11 cellular contexts compared by ENCODE assay signal in the genomic region with DNA sequence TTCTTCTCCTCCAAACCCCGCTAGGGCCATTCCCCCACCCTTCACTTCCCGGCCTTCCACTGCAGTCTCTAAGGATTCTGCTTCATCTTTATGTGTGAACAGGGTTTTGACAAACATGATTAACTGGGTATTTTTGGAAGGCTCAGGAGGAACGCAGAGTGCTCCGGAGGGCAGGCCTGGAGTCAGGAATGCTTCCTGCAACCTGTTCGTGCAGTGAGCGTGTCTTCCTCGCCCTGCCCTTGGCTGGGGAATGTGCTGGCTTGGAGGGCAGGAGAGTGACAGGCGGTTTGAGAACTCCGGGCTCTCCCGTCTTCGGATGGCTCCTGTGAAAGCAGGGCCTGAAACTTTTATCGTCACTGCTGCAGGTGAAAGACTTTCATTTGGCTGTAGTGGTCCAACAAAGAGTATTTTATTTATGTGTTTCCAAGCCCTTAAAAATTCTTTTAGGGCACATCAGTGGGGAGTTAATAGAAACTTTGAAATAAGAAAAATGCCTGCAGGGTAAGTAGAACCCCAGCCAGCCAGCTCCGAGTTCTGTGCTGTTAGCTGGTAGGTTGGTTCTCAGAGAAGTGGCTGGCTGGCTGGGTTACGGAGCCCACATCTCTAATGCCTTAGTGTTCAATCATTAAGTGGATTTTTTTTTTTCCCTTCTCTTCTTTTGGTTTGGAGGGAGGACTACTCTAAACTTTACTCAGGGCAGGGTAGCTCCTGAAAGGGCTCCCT. TPM values are rescaled to one million over a fixed set of nuclear protein-coding genes. Genes with fewer than 3 reads are reported as not detected.
DNase-seq lines count a peak whose midpoint lies in the region; ATAC-seq and TF ChIP-seq lines count a peak whose summit lies in the region.
"Had no signal": no experiment of that assay in that cellular context is flagged by ENCODE, and none has a peak within 500 bp of the region (broad histone marks: within the 10 kb centered on the region; RNA-seq: fewer than 3 reads in every experiment).

No MANE protein-coding gene starts in this region.

- no peaks in the 10 kb centered on the region for H3K9me3 Mint-ChIP-seq in type B pancreatic cell
- H3K9me3 Mint-ChIP-seq in activated naive CD4-positive, alpha-beta T cell treated with anti-CD3 and anti-CD28 coated beads for 36 hours, result no peaks in the 10 kb centered on the region

- H3K27me3 ChIP-seq in gastroesophageal sphincter, result no peaks in the 10 kb centered on the region
- H3K27me3 ChIP-seq: ovary had no signal

- 47 to 54% methylated on average over 4 to 8 of the region's 14 CpGs for WGBS in gastroesophageal sphincter (ENCODE audit: low coverage in 1 of 2), 2 donors

- DNase-seq in mucosa of gallbladder (ENCODE audit: low spot score) (peak; percentile 38), type B pancreatic cell (ENCODE audit: extremely low spot score, unreplicated experiment) (no peak), GM10266 (ENCODE audit: extremely low spot score) (no peak), COR-L47 (lab: John Stamatoyannopoulos, UW) (no peak)
- DNase-seq in activated naive CD4-positive, alpha-beta T cell treated with anti-CD3 and anti-CD28 coated beads for 36 hours, result no peak
- DNase-seq: NCI-H1105 treated with DMSO at 0.1 percent for 48 hours, SK-N-SH had no signal

- peak; percentile 22 to 69 (median 52) for TF ChIP-seq CTCF in gastroesophageal sphincter (IDR thresholded peaks at IDR 0.05)
- TF ChIP-seq CTCF in type B pancreatic cell (conservative IDR thresholded peaks at IDR 0.05), result peak; percentile 43
- TF ChIP-seq CTCF in GM10266 (IDR thresholded peaks at IDR 0.05; ENCODE audit: control insufficient read depth, insufficient read depth, low read depth, missing control alignments), result no peak

- peaks cover 19% of the 10 kb centered on the region for H3K36me3 Mint-ChIP-seq in type B pancreatic cell
- no peaks in the 10 kb centered on the region for H3K36me3 Mint-ChIP-seq in activated naive CD4-positive, alpha-beta T cell treated with anti-CD3 and anti-CD28 coated beads for 36 hours (ENCODE audit: low read depth)

- CTCF ChIA-PET in activated naive CD4-positive, alpha-beta T cell treated with anti-CD3 and anti-CD28 coated beads for 36 hours (lab: Charles Lee), result interaction anchor here (0.6 kb wide), 1 partner anchor 125 kb away, joined by 3 read pairs; no protein-coding TSS in a partner anchor

- no peak for TF ChIP-seq POLR2A in gastroesophageal sphincter (IDR thresholded peaks at IDR 0.05)

- no peaks in the 10 kb centered on the region for H3K36me3 ChIP-seq in gastroesophageal sphincter
- H3K36me3 ChIP-seq: ovary had no signal

- H3K4me3 Mint-ChIP-seq in type B pancreatic cell, result peak overlapping the region; percentile 62
- H3K4me3 Mint-ChIP-seq in activated naive CD4-positive, alpha-beta T cell treated with anti-CD3 and anti-CD28 coated beads for 36 hours, result no peak overlapping the region

- peaks cover 59% of the 10 kb centered on the region for H3K4me1 Mint-ChIP-seq in type B pancreatic cell (ENCODE audit: unreplicated experiment)
- no peaks in the 10 kb centered on the region for H3K4me1 Mint-ChIP-seq in activated naive CD4-positive, alpha-beta T cell treated with anti-CD3 and anti-CD28 coated beads for 36 hours (ENCODE audit: low read depth)

- no peaks in the 10 kb centered on the region for H3K9me3 ChIP-seq in gastroesophageal sphincter
- H3K9me3 ChIP-seq: ovary, SK-N-SH had no signal

- intact Hi-C loops in activated naive CD4-positive, alpha-beta T cell treated with anti-CD3 and anti-CD28 coated beads for 36 hours (cut with micrococcal nuclease), result no loop called here

- H3K4me3 ChIP-seq in gastroesophageal sphincter, result no peak overlapping the region
- H3K4me3 ChIP-seq: ovary had no signal

- no peaks in the 10 kb centered on the region for H3K27me3 Mint-ChIP-seq in type B pancreatic cell
- H3K27me3 Mint-ChIP-seq in activated naive CD4-positive, alpha-beta T cell treated with anti-CD3 and anti-CD28 coated beads for 36 hours (ENCODE audit: low read depth), result peaks cover 42% of the 10 kb centered on the region

- H3K27ac ChIP-seq in angular gyrus (ENCODE audit: low read depth, low read length), result peak overlapping the region; percentile 43
- peak overlapping the region; percentile 54 to 82 (median 70) for H3K27ac ChIP-seq in gastroesophageal sphincter
- H3K27ac ChIP-seq: ovary had no signal

- ATAC-seq in gastroesophageal sphincter, result peak; percentile 87
- ATAC-seq in GM21390 (IDR thresholded peaks at IDR 0.05; ENCODE audit: unreplicated experiment), result no peak

- TF ChIP-seq EP300 in gastroesophageal sphincter (IDR thresholded peaks at IDR 0.05), result no peak

- peak overlapping the region; percentile 93 for H3K27ac Mint-ChIP-seq in type B pancreatic cell
- H3K27ac Mint-ChIP-seq in activated naive CD4-positive, alpha-beta T cell treated with anti-CD3 and anti-CD28 coated beads for 36 hours, result no peak overlapping the region

- H3K4me1 ChIP-seq in gastroesophageal sphincter, result peaks cover 7 to 70% (median 26%) of the 10 kb centered on the region in 3 donors

RNA-seq across cellular contexts. Expression of gene TCF7L2, which starts 51.0 kb away (rescaled TPM):
- total RNA-seq in gastroesophageal sphincter, result 10 to 100 TPM; 12.6 to 22.4 (median 20.2) TPM
- 35.3 TPM for total RNA-seq in mucosa of gallbladder
- 25.1 and 39.7 TPM in 2 replicates for total RNA-seq in type B pancreatic cell (ENCODE audit: low replicate concordance)
- 1 to 10 TPM; 2.0 to 2.1 TPM for total RNA-seq in activated naive CD4-positive, alpha-beta T cell treated with anti-CD3 and anti-CD28 coated beads for 36 hours
